ENCODE assay signal across 21 cellular contexts in genomic region chr9:131236761-131237160, GRCh38. TPM values are rescaled to one million over a fixed set of nuclear protein-coding genes. Genes with fewer than 3 reads are reported as not detected.
DNase-seq lines count a peak whose midpoint lies in the region; ATAC-seq, FAIRE-seq and TF ChIP-seq lines count a peak whose summit lies in the region.
"Had no signal": no experiment of that assay in that cellular context is flagged by ENCODE, and none has a peak within 500 bp of the region (broad histone marks: within the 10 kb centered on the region; RNA-seq: fewer than 3 reads in every experiment).

No MANE protein-coding gene starts in this region.

- no peaks in the 10 kb centered on the region for H3K79me2 ChIP-seq in endothelial cell of umbilical vein (ENCODE audit: control insufficient read depth, insufficient read depth, low read length)

- DNase-seq in cardiac muscle cell (ENCODE audit: low read depth in 1 of 2, low spot score in 1 of 2) (no peak), cardiac septum (ENCODE audit: low spot score) (no peak), endothelial cell of umbilical vein (ENCODE audit: low read depth, low spot score) (peak; percentile 54), stomach (peak; percentile 53), midbrain (lab: John Stamatoyannopoulos, UW) (no peak), germinal center (ENCODE audit: low spot score) (no peak)
- DNase-seq: activated naive CD4-positive, alpha-beta T cell treated with anti-CD3 and anti-CD28 coated beads for 36 hours; cortex of kidney; foreskin keratinocyte; H9; left colon; NCI-H345; occipital lobe; stimulated activated CD4-positive, alpha-beta T cell treated with anti-CD3 and anti-CD28 coated beads, Interleukin-1b, Interleukin-23, amount 100 ng/mL, for 48 hours; WERI-Rb-1 had no signal

- TF ChIP-seq POLR2A in endothelial cell of umbilical vein (IDR thresholded peaks at IDR 0.05; ENCODE audit: low read depth, low read length) (no peak), stomach (IDR thresholded peaks at IDR 0.05) (no peak)

- no peaks in the 10 kb centered on the region for H3K9me1 ChIP-seq in endothelial cell of umbilical vein (replicated peaks; ENCODE audit: control insufficient read depth, extremely low read depth, insufficient read depth, low read length)

- H3K9ac ChIP-seq in endothelial cell of umbilical vein (replicated peaks; ENCODE audit: extremely low read depth, insufficient read depth, low read length), result no peak overlapping the region

- intact Hi-C loops in cardiac septum (cut with DNase I), result loop anchor here (2.0 to 5.0 kb wide), 2 partner anchors 38 to 61 kb away; no protein-coding TSS in a partner anchor
- intact Hi-C loops in endothelial cell of umbilical vein (cut with micrococcal nuclease), result loop anchor here (1.0 kb wide), 1 partner anchor 10 kb away; no protein-coding TSS in a partner anchor
- intact Hi-C loops in stomach (cut with DNase I; ENCODE audit: low total_unique reads), result no loop called here

- no peak for ATAC-seq in HG03342 (IDR thresholded peaks at IDR 0.05; ENCODE audit: unreplicated experiment)
- ATAC-seq: foreskin keratinocyte, HepG2, left colon had no signal

- H2AFZ ChIP-seq in endothelial cell of umbilical vein (ENCODE audit: low read depth, low read length), result no peak overlapping the region

- CTCF ChIA-PET in endothelial cell of umbilical vein (lab: Charles Lee), result interaction anchor here (1.0 to 1.2 kb wide), 2 partner anchors 40 to 100 kb away, joined by 3 to 4 read pairs; partner anchors contain the start of gene FAM78A

- H3K36me3 ChIP-seq in cardiac muscle cell (peaks cover 3% of the 10 kb centered on the region), KOPT-K1 (ENCODE audit: insufficient read depth, low read length) (peaks cover 47% of the 10 kb centered on the region), endothelial cell of umbilical vein (ENCODE audit: control insufficient read depth in 2 of 2, extremely low read depth in 1 of 2, insufficient read depth in 2 of 2, low read length in 2 of 2) (peaks cover 0 to 23% of the 10 kb centered on the region in 2 experiments), stomach (peaks cover 21 to 41% (median 40%) of the 10 kb centered on the region in 4 donors)

- no peaks in the 10 kb centered on the region for H3K27me3 ChIP-seq in cardiac muscle cell
- no peaks in the 10 kb centered on the region for H3K27me3 ChIP-seq in endothelial cell of umbilical vein (ENCODE audit: control insufficient read depth in 2 of 2, insufficient read depth in 2 of 2, low read length in 2 of 2)
- H3K27me3 ChIP-seq in stomach, result peaks cover 0 to 33% (median 7%) of the 10 kb centered on the region in 3 donors
- H3K27me3 ChIP-seq: foreskin keratinocyte had no signal

- peak; percentile 24 for FAIRE-seq in endothelial cell of umbilical vein (lab: Jason Lieb, UNC)
- FAIRE-seq: D721Med, G401.6, HepG2, urothelium cell line had no signal

- H3K9me3 ChIP-seq in cardiac muscle cell (ENCODE audit: low read depth) (no peaks in the 10 kb centered on the region), KOPT-K1 (ENCODE audit: insufficient read depth, low read length, poor library complexity, severe bottlenecking) (no peaks in the 10 kb centered on the region), endothelial cell of umbilical vein (replicated peaks; ENCODE audit: control insufficient read depth, insufficient read depth, low read length) (no peaks in the 10 kb centered on the region), stomach (no peaks in the 10 kb centered on the region)

- H3K4me1 ChIP-seq in cardiac muscle cell (ENCODE audit: low read depth) (peaks cover 73% of the 10 kb centered on the region), endothelial cell of umbilical vein (ENCODE audit: control insufficient read depth, extremely low read depth, insufficient read depth, low read length) (peaks cover 32% of the 10 kb centered on the region), stomach (peaks cover 22 to 31% (median 29%) of the 10 kb centered on the region in 4 donors)

- dilution Hi-C loops in endothelial cell of umbilical vein (cut with MboI; ENCODE audit: extremely low pct_ligation_motif_present, low sequenced_read_pairs), result no loop called here

- peak overlapping the region; percentile 100 for H3K27ac ChIP-seq in cardiac muscle cell
- H3K27ac ChIP-seq in KOPT-K1 (ENCODE audit: low read depth, low read length, poor library complexity, severe bottlenecking), result peak overlapping the region; percentile 83
- H3K27ac ChIP-seq in endothelial cell of umbilical vein (ENCODE audit: insufficient read depth, low read depth, low read length), result peak overlapping the region; percentile 97
- H3K27ac ChIP-seq in stomach, result peak overlapping the region in 1 of 5 donors; percentile 29
- H3K27ac ChIP-seq: foreskin keratinocyte had no signal

- H3K4me3 ChIP-seq in cardiac muscle cell (no peak overlapping the region), endothelial cell of umbilical vein (replicated peaks in 1 of 3; ENCODE audit: insufficient read depth in 1 of 3, low read depth in 1 of 3, low read length in 3 of 3) (no peak overlapping the region), stomach (no peak overlapping the region)

- no TSS peak for BruUV-seq in endothelial cell of umbilical vein (replicated peaks; lab: Mats Ljungman, UMichigan)

- TF ChIP-seq CTCF in cardiac muscle cell (IDR thresholded peaks at IDR 0.05; ENCODE audit: low read depth, low read length) (no peak), endothelial cell of umbilical vein (IDR thresholded peaks at IDR 0.05; ENCODE audit: extremely low read depth in 1 of 2, insufficient read depth in 1 of 2, low read depth in 1 of 2, low read length in 2 of 2) (no peak), stomach (IDR thresholded peaks at IDR 0.05) (no peak)

- no peaks in the 10 kb centered on the region for H4K20me1 ChIP-seq in endothelial cell of umbilical vein (replicated peaks; ENCODE audit: control insufficient read depth, extremely low read depth, insufficient read depth, low read length)

- TF ChIP-seq EP300 in stomach (IDR thresholded peaks at IDR 0.05), result no peak

- POLR2A ChIA-PET in endothelial cell of umbilical vein (lab: Charles Lee), result interaction anchor here (0.6 to 0.9 kb wide), 2 partner anchors 34 to 58 kb away, joined by 3 to 4 read pairs; no protein-coding TSS in a partner anchor

- no peak overlapping the region for H3K4me2 ChIP-seq in endothelial cell of umbilical vein (ENCODE audit: insufficient read depth, low read length)

- WGBS in stomach, 5 donors, result 28 to 53% (median 33%) methylated on average over 5 of the region's 5 CpGs

TF ChIP-seq in endothelial cell of umbilical vein, 7 proteins besides CTCF, POLR2A, EP300 and RAD21:
- TF ChIP-seq MAX (IDR thresholded peaks at IDR 0.05; ENCODE audit: insufficient read depth, insufficient read length) (no peak), EZH2 (IDR thresholded peaks at IDR 0.05; ENCODE audit: borderline replicate concordance, low read depth, low read length, severe bottlenecking) (no peak), POLR2AphosphoS5 (IDR thresholded peaks at IDR 0.05; ENCODE audit: insufficient read depth, low read depth, low read length) (no peak)

RNA-seq across cellular contexts. Expression of gene FAM78A, which starts 39.5 kb away (rescaled TPM):
- 39.6 and 42.6 TPM in 2 replicates for total RNA-seq in cardiac muscle cell
- 21.5 and 29.5 TPM in 2 replicates for polyA plus RNA-seq in cardiac muscle cell
- 27.2 TPM for total RNA-seq in cardiac septum
- total RNA-seq in endothelial cell of umbilical vein, result 26.6 and 34.0 TPM in 2 replicates
- polyA plus RNA-seq in endothelial cell of umbilical vein, result 37.4 and 45.9 TPM in 2 replicates
- 17.4 and 21.6 TPM in 2 replicates for polyA plus RNA-seq in endothelial cell of umbilical vein (2011; cell fraction: cytosol; rRNA removed)
- polyA plus RNA-seq in endothelial cell of umbilical vein (2011; cell fraction: nucleus; rRNA removed), result 17.3 and 22.0 TPM in 2 replicates
- polyA plus RNA-seq in endothelial cell of umbilical vein (2012), result 11.4 and 14.4 TPM in 2 replicates
- 30.2 and 36.7 TPM in 2 replicates for polyA minus RNA-seq in endothelial cell of umbilical vein
- 15.3 TPM for polyA minus RNA-seq in endothelial cell of umbilical vein (2011; cell fraction: cytosol; rRNA and poly(A)+ RNA removed)
- 8.5 and 17.8 TPM in 2 replicates for polyA minus RNA-seq in endothelial cell of umbilical vein (2011; cell fraction: nucleus; rRNA and poly(A)+ RNA removed)
- total RNA-seq in stomach, result 1 to 10 TPM in 4 of 5 donors, not detected in 1; 1.2 to 3.5 (median 2.5) TPM
- 1 to 10 TPM in 2 of 3 donors, under 1 TPM in 1; 0.85 to 1.6 (median 1.5) TPM for polyA plus RNA-seq in stomach

RNA-seq across cellular contexts. Expression of gene PLPP7, which starts 52.8 kb away (rescaled TPM):
- total RNA-seq in cardiac muscle cell (50.3 and 52.5 TPM in 2 replicates), cardiac septum (78.7 TPM), endothelial cell of umbilical vein (0.83 and 2.1 TPM in 2 replicates), stomach (1 to 10 TPM in 3 of 5 donors, under 1 TPM in 1, not detected in 1; 0.29 to 1.8 (median 1.4) TPM)
- polyA plus RNA-seq in cardiac muscle cell (36.9 and 42.5 TPM in 2 replicates), endothelial cell of umbilical vein (2.7 and 3.8 TPM in 2 replicates), stomach (1 to 10 TPM in 2 of 3 donors, under 1 TPM in 1; 0.92 to 1.7 (median 1.6) TPM)
- polyA plus RNA-seq in endothelial cell of umbilical vein (2011; cell fraction: cytosol; rRNA removed), result 1.8 and 2.7 TPM in 2 replicates
- polyA plus RNA-seq in endothelial cell of umbilical vein (2011; cell fraction: nucleus; rRNA removed), result 1.7 and 2.0 TPM in 2 replicates
- 1.6 and 5.0 TPM in 2 replicates for polyA plus RNA-seq in endothelial cell of umbilical vein (2012)
- 1.2 and 2.0 TPM in 2 replicates for polyA minus RNA-seq in endothelial cell of umbilical vein
- 0.61 TPM for polyA minus RNA-seq in endothelial cell of umbilical vein (2011; cell fraction: cytosol; rRNA and poly(A)+ RNA removed)
- 0.82 and 1.6 TPM in 2 replicates for polyA minus RNA-seq in endothelial cell of umbilical vein (2011; cell fraction: nucleus; rRNA and poly(A)+ RNA removed)
- total RNA-seq: foreskin keratinocyte had no signal
- polyA plus RNA-seq: foreskin keratinocyte had no signal

Comparison
In these comparisons a context has a peak if more than half of its experiments do, and no peak if none do; other contexts are left out.
1. DNase-seq: peak in endothelial cell of umbilical vein (single experiment) and stomach (single experiment); none in cardiac muscle cell (0 of 2), cardiac septum (single experiment), midbrain (single experiment) and germinal center (single experiment).
2. RNA of gene PLPP7, which starts 52.8 kb away (total RNA-seq): 78.7 TPM in cardiac septum (single experiment) and 50.3 to 52.5 TPM in cardiac muscle cell; 0.83 to 2.1 TPM in endothelial cell of umbilical vein and 0.29 to 1.8 TPM in stomach; every median in the first group is over 10 times any median in the second.